18 cellular contexts compared by ENCODE assay signal in the genomic region with DNA sequence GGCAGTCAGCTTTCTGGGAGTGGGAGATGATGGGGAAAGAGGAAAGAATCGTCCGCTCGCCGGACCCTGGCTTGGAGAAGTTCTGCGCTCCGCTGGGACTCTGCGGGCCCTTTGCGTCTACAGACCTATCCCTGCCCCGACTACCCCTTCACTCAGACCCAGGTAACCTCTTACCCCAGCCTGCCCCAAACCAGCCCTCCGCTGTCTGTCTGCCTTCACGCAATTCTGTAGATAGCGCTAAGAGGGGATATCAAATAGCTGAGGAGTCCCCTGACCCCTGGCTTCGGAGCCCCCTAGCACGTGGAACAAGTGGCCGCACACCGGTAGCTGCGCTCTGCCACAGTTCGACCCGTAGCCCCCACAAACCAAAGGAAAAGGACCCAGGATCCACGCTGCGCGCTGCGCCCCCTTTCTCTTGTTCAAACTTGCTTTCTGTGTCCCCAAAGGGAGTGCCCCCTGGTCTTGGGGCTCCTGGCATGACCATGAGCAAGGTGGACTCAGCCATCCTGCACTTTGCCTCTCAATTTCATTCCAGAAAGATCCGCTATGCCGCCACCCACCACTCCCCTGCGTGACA. TPM values are rescaled to one million over a fixed set of nuclear protein-coding genes. Genes with fewer than 3 reads are reported as not detected.
A peak's percentile ranks its signal among the peaks of the same experiment; 100 is the strongest.
DNase-seq lines count a peak whose midpoint lies in the region; ATAC-seq and TF ChIP-seq lines count a peak whose summit lies in the region.
"Had no signal": no experiment of that assay in that cellular context is flagged by ENCODE, and none has a peak within 500 bp of the region (broad histone marks: within the 10 kb centered on the region; RNA-seq: fewer than 3 reads in every experiment).

No MANE protein-coding gene starts in this region.

- H3K9me3 ChIP-seq in esophagus muscularis mucosa (no peaks in the 10 kb centered on the region), muscle layer of duodenum (ENCODE audit: control insufficient read depth in 1 of 2, low read length in 2 of 2) (no peaks in the 10 kb centered on the region), upper lobe of right lung (no peaks in the 10 kb centered on the region)

- 48% methylated on average over 17 of the region's 26 CpGs for WGBS in esophagus muscularis mucosa

- intact Hi-C loops in esophagus muscularis mucosa (cut with DNase I): no loop called here
- intact Hi-C loops in upper lobe of right lung (cut with DNase I): loop anchor here (5.0 kb wide), 1 partner anchor 266 kb away; no protein-coding TSS in a partner anchor

- H3K4me1 ChIP-seq in esophagus muscularis mucosa (peaks cover 27 to 89% (median 87%) of the 10 kb centered on the region in 4 donors), muscle layer of duodenum (ENCODE audit: control insufficient read depth in 1 of 2, insufficient read depth in 2 of 2, low read length in 2 of 2) (peaks cover 21 to 50% of the 10 kb centered on the region in 2 donors), upper lobe of right lung (peaks cover 29% of the 10 kb centered on the region)

- H3K36me3 ChIP-seq in esophagus muscularis mucosa (no peaks in the 10 kb centered on the region), muscle layer of duodenum (ENCODE audit: control insufficient read depth in 1 of 2, insufficient read depth in 2 of 2, low read length in 2 of 2) (no peaks in the 10 kb centered on the region), upper lobe of right lung (no peaks in the 10 kb centered on the region)

- ATAC-seq in upper lobe of right lung (no peak), HG02885 (IDR thresholded peaks at IDR 0.05; ENCODE audit: poor library complexity, unreplicated experiment) (no peak), GM18868 (IDR thresholded peaks at IDR 0.05; ENCODE audit: unreplicated experiment) (no peak)
- ATAC-seq: activated T-helper 17 cell treated with anti-CD3 and anti-CD28 coated beads, Interleukin-2, amount 50 U/mL, for 72 hours; GM12878; Right ventricle myocardium inferior had no signal

- peak; percentile 39 for DNase-seq in activated effector memory CD4-positive, alpha-beta T cell treated with anti-CD3 and anti-CD28 coated beads, Interleukin-2, amount 50 U/mL, for 16 hours
- DNase-seq in activated effector memory CD4-positive, alpha-beta T cell treated with Interleukin-2 at 50 U/mL for 16 hours: no peak
- DNase-seq in esophagus muscularis mucosa (ENCODE audit: extremely low spot score) (no peak), upper lobe of right lung (no peak), amniotic stem cell (lab: John Stamatoyannopoulos, UW) (no peak)
- DNase-seq: activated CD4-positive, alpha-beta T cell treated with anti-CD3 and anti-CD28 coated beads, Interleukin-2, amount 50 U/mL, for 4 hours; CD4-positive, CD25-positive, alpha-beta regulatory T cell; immature natural killer cell; NCI-H2081; stimulated activated CD4-positive, alpha-beta T cell treated with anti-CD3 and anti-CD28 coated beads, Interleukin-2, amount 100 ng/mL, for 48 hours; T-helper 9 cell had no signal

- TF ChIP-seq EP300 in esophagus muscularis mucosa (IDR thresholded peaks at IDR 0.05): no peak

- H3K4me3 ChIP-seq in esophagus muscularis mucosa (peak overlapping the region; percentile 50 to 75 (median 66)), muscle layer of duodenum (ENCODE audit: low read depth in 1 of 2, low read length in 2 of 2) (peak overlapping the region; percentile 56 to 62), upper lobe of right lung (peak overlapping the region; percentile 45)
- H3K4me3 ChIP-seq: GM12878 had no signal

- TF ChIP-seq POLR2A in esophagus muscularis mucosa (IDR thresholded peaks at IDR 0.05; ENCODE audit: low read depth): no peak

- peak overlapping the region; percentile 96 to 100 (median 99) for H3K27ac ChIP-seq in esophagus muscularis mucosa (replicated peaks in 1 of 4)
- peak overlapping the region; percentile 89 for H3K27ac ChIP-seq in muscle layer of duodenum (ENCODE audit: low read length)
- H3K27ac ChIP-seq in upper lobe of right lung: peak overlapping the region; percentile 89

- H3K27me3 ChIP-seq in esophagus muscularis mucosa: no peaks in the 10 kb centered on the region
- no peaks in the 10 kb centered on the region for H3K27me3 ChIP-seq in muscle layer of duodenum (ENCODE audit: low read depth, low read length)
- peaks cover 5% of the 10 kb centered on the region for H3K27me3 ChIP-seq in upper lobe of right lung

- TF ChIP-seq CTCF in esophagus muscularis mucosa (IDR thresholded peaks at IDR 0.05) (no peak), upper lobe of right lung (IDR thresholded peaks at IDR 0.05) (no peak)

RNA-seq across cellular contexts. Expression of gene HOXA4, which starts 7.0 kb away (rescaled TPM):
- total RNA-seq in esophagus muscularis mucosa (10 to 100 TPM; 12.5 to 26.8 (median 18.1) TPM), upper lobe of right lung (7.1 TPM)
- total RNA-seq: CD4-positive, CD25-positive, alpha-beta regulatory T cell; frontal cortex; GM12878 had no signal

RNA-seq across cellular contexts. Expression of gene HOXA5, which starts 19.9 kb away (rescaled TPM):
- total RNA-seq in esophagus muscularis mucosa (10 to 100 TPM in 3 of 4 donors, 1 to 10 TPM in 1; 7.8 to 24.8 (median 14.7) TPM), upper lobe of right lung (16.0 TPM)
- total RNA-seq: activated T-helper 17 cell treated with anti-CD3 and anti-CD28 coated beads, Interleukin-2, amount 50 U/mL, for 72 hours; CD4-positive, CD25-positive, alpha-beta regulatory T cell; frontal cortex; Right ventricle myocardium inferior had no signal

RNA-seq across cellular contexts. Expression of gene HOXA2, which starts 21.1 kb away (rescaled TPM):
- total RNA-seq in esophagus muscularis mucosa (1 to 10 TPM; 3.3 to 5.4 (median 4.4) TPM), upper lobe of right lung (2.1 TPM)
- total RNA-seq: activated T-helper 17 cell treated with anti-CD3 and anti-CD28 coated beads, Interleukin-2, amount 50 U/mL, for 72 hours; CD4-positive, CD25-positive, alpha-beta regulatory T cell; frontal cortex; GM12878 had no signal

RNA-seq across cellular contexts. Expression of gene HOXA6, which starts 24.0 kb away (rescaled TPM):
- total RNA-seq in esophagus muscularis mucosa (under 1 TPM in 2 of 4 donors, not detected in 2; 0.66 to 0.92 TPM), upper lobe of right lung (6.5 TPM)
- total RNA-seq: activated T-helper 17 cell treated with anti-CD3 and anti-CD28 coated beads, Interleukin-2, amount 50 U/mL, for 72 hours; CD4-positive, CD25-positive, alpha-beta regulatory T cell; frontal cortex; GM12878; Right ventricle myocardium inferior had no signal

RNA-seq across cellular contexts. Expression of gene HOXA1, which starts 27.8 kb away (rescaled TPM):
- 1 to 10 TPM in 1 of 4 donors, under 1 TPM in 3; 0.17 to 1.4 (median 0.56) TPM for total RNA-seq in esophagus muscularis mucosa
- 0.75 TPM for total RNA-seq in upper lobe of right lung
- total RNA-seq: frontal cortex, Right ventricle myocardium inferior had no signal
